Comparison of ENCODE assay signal across 1 cellular context in the genomic region with DNA sequence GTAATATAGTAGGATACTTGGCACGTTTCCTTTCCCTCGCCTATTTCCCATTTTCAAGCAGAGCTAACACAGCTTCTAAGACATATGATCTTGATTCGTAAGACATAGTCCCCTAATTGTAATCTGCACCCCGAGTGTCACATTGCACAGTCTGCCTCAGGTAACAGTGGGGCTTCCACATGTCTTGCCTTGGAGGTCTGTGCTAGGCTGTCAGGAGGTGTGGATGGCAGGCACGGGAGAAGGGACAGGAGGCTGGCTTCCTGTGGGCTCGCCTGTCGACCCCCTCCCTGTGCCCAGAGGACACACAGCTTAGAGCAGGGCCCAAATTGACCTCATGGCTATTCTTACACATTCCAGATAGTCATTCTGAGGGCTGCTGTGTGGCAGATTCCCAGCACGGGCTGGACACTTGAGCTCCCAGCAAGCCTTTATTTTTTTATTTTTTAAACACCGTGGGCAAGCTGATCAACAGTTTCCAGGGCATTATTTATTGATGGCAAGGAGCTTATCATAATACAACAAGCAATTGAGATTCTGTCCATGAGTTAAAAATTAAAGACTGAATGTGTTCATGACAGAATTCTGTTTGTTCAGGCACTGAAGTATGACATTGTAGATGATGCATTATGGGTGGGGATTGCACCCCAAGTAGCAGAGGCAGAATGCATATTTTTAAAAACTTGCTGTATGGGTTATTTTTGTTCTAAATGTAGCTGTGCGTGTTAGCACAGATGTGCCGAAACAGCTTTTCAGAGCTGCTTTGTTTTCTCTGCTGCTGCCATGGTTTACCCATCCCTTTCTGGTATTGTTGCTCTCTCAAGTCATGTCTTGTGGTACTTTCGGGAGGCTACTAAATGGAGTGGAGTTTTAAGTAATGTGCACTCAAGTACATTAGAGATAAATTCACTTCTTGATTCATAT.
TF ChIP-seq lines count a peak whose summit lies in the region.

No MANE protein-coding gene starts in this region.

TF ChIP-seq in HepG2, 621 proteins besides CTCF, POLR2A, EP300 and RAD21 (continued from another document):
- TF ChIP-seq, protein P1, sequence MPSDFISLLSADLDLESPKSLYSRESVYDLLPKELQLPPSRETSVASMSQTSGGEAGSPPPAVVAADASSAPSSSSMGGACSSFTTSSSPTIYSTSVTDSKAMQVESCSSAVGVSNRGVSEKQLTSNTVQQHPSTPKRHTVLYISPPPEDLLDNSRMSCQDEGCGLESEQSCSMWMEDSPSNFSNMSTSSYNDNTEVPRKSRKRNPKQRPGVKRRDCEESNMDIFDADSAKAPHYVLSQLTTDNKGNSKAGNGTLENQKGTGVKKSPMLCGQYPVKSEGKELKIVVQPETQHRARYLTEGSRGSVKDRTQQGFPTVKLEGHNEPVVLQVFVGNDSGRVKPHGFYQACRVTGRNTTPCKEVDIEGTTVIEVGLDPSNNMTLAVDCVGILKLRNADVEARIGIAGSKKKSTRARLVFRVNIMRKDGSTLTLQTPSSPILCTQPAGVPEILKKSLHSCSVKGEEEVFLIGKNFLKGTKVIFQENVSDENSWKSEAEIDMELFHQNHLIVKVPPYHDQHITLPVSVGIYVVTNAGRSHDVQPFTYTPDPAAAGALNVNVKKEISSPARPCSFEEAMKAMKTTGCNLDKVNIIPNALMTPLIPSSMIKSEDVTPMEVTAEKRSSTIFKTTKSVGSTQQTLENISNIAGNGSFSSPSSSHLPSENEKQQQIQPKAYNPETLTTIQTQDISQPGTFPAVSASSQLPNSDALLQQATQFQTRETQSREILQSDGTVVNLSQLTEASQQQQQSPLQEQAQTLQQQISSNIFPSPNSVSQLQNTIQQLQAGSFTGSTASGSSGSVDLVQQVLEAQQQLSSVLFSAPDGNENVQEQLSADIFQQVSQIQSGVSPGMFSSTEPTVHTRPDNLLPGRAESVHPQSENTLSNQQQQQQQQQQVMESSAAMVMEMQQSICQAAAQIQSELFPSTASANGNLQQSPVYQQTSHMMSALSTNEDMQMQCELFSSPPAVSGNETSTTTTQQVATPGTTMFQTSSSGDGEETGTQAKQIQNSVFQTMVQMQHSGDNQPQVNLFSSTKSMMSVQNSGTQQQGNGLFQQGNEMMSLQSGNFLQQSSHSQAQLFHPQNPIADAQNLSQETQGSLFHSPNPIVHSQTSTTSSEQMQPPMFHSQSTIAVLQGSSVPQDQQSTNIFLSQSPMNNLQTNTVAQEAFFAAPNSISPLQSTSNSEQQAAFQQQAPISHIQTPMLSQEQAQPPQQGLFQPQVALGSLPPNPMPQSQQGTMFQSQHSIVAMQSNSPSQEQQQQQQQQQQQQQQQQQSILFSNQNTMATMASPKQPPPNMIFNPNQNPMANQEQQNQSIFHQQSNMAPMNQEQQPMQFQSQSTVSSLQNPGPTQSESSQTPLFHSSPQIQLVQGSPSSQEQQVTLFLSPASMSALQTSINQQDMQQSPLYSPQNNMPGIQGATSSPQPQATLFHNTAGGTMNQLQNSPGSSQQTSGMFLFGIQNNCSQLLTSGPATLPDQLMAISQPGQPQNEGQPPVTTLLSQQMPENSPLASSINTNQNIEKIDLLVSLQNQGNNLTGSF (CRISPR knock-in tag; IDR thresholded peaks at IDR 0.05) = no peak
- TF ChIP-seq FOXK1 (CRISPR knock-in tag; IDR thresholded peaks at IDR 0.05; ENCODE audit: borderline replicate concordance, low read depth) (no peak), TMF1 (CRISPR knock-in tag; IDR thresholded peaks at IDR 0.05; ENCODE audit: low read depth) (no peak)
